In the genomic region with DNA sequence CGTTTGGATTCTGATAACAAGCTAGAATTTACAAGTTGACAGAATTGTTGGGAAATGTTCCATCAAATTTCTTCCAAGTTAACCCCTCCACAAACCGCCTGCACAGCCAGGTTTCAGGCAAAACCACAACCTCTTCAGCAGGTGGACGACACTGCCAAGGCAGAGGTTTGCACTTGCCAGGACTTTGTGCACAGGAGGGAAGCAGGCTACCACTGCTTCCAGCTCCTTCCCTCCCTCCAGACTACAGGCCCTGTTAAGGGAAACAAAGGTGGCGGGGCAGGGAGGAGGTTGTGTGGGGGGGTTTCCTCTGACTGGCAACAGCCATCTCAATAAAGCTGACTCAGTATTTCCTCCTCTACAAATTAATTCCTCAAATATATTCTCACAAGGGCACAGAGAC, we compare ENCODE assay signal across 9 cellular contexts. TPM values are rescaled to one million over a fixed set of nuclear protein-coding genes. Genes with fewer than 3 reads are reported as not detected.
DNase-seq lines count a peak whose midpoint lies in the region; ATAC-seq and TF ChIP-seq lines count a peak whose summit lies in the region.
"Had no signal": no experiment of that assay in that cellular context is flagged by ENCODE, and none has a peak within 500 bp of the region (broad histone marks: within the 10 kb centered on the region; RNA-seq: fewer than 3 reads in every experiment).

No MANE protein-coding gene starts in this region.

- DNase-seq in CD4-positive, CD25-positive, alpha-beta regulatory T cell = peak in 1 of 3 donors; percentile 45
- DNase-seq in nephron progenitor cell (no peak), brain microvascular endothelial cell (no peak), GM03348 (ENCODE audit: low spot score) (no peak)

- peak overlapping the region; percentile 75 for H3K4me3 ChIP-seq in CD4-positive, CD25-positive, alpha-beta regulatory T cell (ENCODE audit: low read depth, low read length)
- H3K4me3 ChIP-seq in brain microvascular endothelial cell (ENCODE audit: low read depth, low read length) = no peak overlapping the region

- ATAC-seq in CD4-positive, CD25-positive, alpha-beta regulatory T cell (ENCODE audit: low read depth in 2 of 2) = no peak
- ATAC-seq in GM19397 (IDR thresholded peaks at IDR 0.05; ENCODE audit: unreplicated experiment) (no peak), HG03159 (IDR thresholded peaks at IDR 0.05; ENCODE audit: unreplicated experiment) (no peak)

- no peaks in the 10 kb centered on the region for H3K9me3 ChIP-seq in CD4-positive, CD25-positive, alpha-beta regulatory T cell (ENCODE audit: control insufficient read depth in 2 of 2, low read length in 2 of 2)

- peaks cover 7% of the 10 kb centered on the region for H3K36me3 ChIP-seq in CD4-positive, CD25-positive, alpha-beta regulatory T cell (ENCODE audit: control insufficient read depth, insufficient read depth, low read length)
- peaks cover 17% of the 10 kb centered on the region for H3K36me3 ChIP-seq in brain microvascular endothelial cell (replicated peaks)

- intact Hi-C loops in dendritic cell treated with granulocyte-macrophage colony-stimulating factor and Interleukin-4, amounts not matched to agents 40 ng/mL and 50 ng/mL, for 4 days (cut with micrococcal nuclease) = loop anchor here (5.0 kb wide), 1 partner anchor 37 kb away; no protein-coding TSS in a partner anchor

- no peak for TF ChIP-seq CTCF in nephron progenitor cell (IDR thresholded peaks at IDR 0.05)
- TF ChIP-seq CTCF in brain microvascular endothelial cell (IDR thresholded peaks at IDR 0.05; ENCODE audit: low read depth, low read length, missing control alignments) = no peak

- H3K4me3 Mint-ChIP-seq in CD4-positive, CD25-positive, alpha-beta regulatory T cell = peak overlapping the region; percentile 68 to 80 (median 78)
- peak overlapping the region; percentile 27 for H3K4me3 Mint-ChIP-seq in T-helper 1 cell treated with Interleukin-12 subunit alpha and Interleukin-12 subunit beta and Interleukin-4 antibody, amounts not matched to agents 30 μg/mL and 1 μg/mL, for 36 hours
- peak overlapping the region; percentile 37 for H3K4me3 Mint-ChIP-seq in dendritic cell treated with granulocyte-macrophage colony-stimulating factor and Interleukin-4, amounts not matched to agents 40 ng/mL and 50 ng/mL, for 4 days
- H3K4me3 Mint-ChIP-seq in nephron progenitor cell = peak overlapping the region; percentile 2

- peaks cover 51 to 92% (median 80%) of the 10 kb centered on the region in 4 donors for H3K4me1 Mint-ChIP-seq in CD4-positive, CD25-positive, alpha-beta regulatory T cell
- H3K4me1 Mint-ChIP-seq in T-helper 1 cell treated with Interleukin-12 subunit alpha and Interleukin-12 subunit beta and Interleukin-4 antibody, amounts not matched to agents 30 μg/mL and 1 μg/mL, for 36 hours (ENCODE audit: low read depth) = peaks cover 77% of the 10 kb centered on the region
- H3K4me1 Mint-ChIP-seq in dendritic cell treated with granulocyte-macrophage colony-stimulating factor and Interleukin-4, amounts not matched to agents 40 ng/mL and 50 ng/mL, for 4 days (ENCODE audit: low read depth) = peaks cover 82% of the 10 kb centered on the region
- H3K4me1 Mint-ChIP-seq in nephron progenitor cell = peaks cover 85% of the 10 kb centered on the region

- H3K9me3 Mint-ChIP-seq in CD4-positive, CD25-positive, alpha-beta regulatory T cell = peaks cover 0 to 1% (median 0%) of the 10 kb centered on the region in 7 donors
- no peaks in the 10 kb centered on the region for H3K9me3 Mint-ChIP-seq in T-helper 1 cell treated with Interleukin-12 subunit alpha and Interleukin-12 subunit beta and Interleukin-4 antibody, amounts not matched to agents 30 μg/mL and 1 μg/mL, for 36 hours
- H3K9me3 Mint-ChIP-seq in dendritic cell treated with granulocyte-macrophage colony-stimulating factor and Interleukin-4, amounts not matched to agents 40 ng/mL and 50 ng/mL, for 4 days = no peaks in the 10 kb centered on the region
- H3K9me3 Mint-ChIP-seq in nephron progenitor cell = no peaks in the 10 kb centered on the region

- peaks cover 33% of the 10 kb centered on the region for H3K36me3 Mint-ChIP-seq in CD4-positive, CD25-positive, alpha-beta regulatory T cell
- H3K36me3 Mint-ChIP-seq in T-helper 1 cell treated with Interleukin-12 subunit alpha and Interleukin-12 subunit beta and Interleukin-4 antibody, amounts not matched to agents 30 μg/mL and 1 μg/mL, for 36 hours (ENCODE audit: low read depth) = peaks cover 41% of the 10 kb centered on the region
- H3K36me3 Mint-ChIP-seq in dendritic cell treated with granulocyte-macrophage colony-stimulating factor and Interleukin-4, amounts not matched to agents 40 ng/mL and 50 ng/mL, for 4 days (ENCODE audit: low read depth) = peaks cover 88% of the 10 kb centered on the region
- H3K36me3 Mint-ChIP-seq in nephron progenitor cell (ENCODE audit: low read depth) = peaks cover 5% of the 10 kb centered on the region

- H3K27ac ChIP-seq in CD4-positive, CD25-positive, alpha-beta regulatory T cell (ENCODE audit: insufficient read depth, low read length, poor library complexity, severe bottlenecking) = peak overlapping the region; percentile 86
- no peak overlapping the region for H3K27ac ChIP-seq in brain microvascular endothelial cell

- peaks cover 80% of the 10 kb centered on the region for H3K4me1 ChIP-seq in CD4-positive, CD25-positive, alpha-beta regulatory T cell (ENCODE audit: control insufficient read depth, insufficient read depth, low read length, poor library complexity, severe bottlenecking)

- H3K27ac Mint-ChIP-seq in CD4-positive, CD25-positive, alpha-beta regulatory T cell = peak overlapping the region; percentile 88 to 93 (median 92)
- H3K27ac Mint-ChIP-seq in T-helper 1 cell treated with Interleukin-12 subunit alpha and Interleukin-12 subunit beta and Interleukin-4 antibody, amounts not matched to agents 30 μg/mL and 1 μg/mL, for 36 hours = peak overlapping the region; percentile 79
- H3K27ac Mint-ChIP-seq in dendritic cell treated with granulocyte-macrophage colony-stimulating factor and Interleukin-4, amounts not matched to agents 40 ng/mL and 50 ng/mL, for 4 days = peak overlapping the region; percentile 86
- peak overlapping the region; percentile 70 for H3K27ac Mint-ChIP-seq in nephron progenitor cell

- no peaks in the 10 kb centered on the region for H3K27me3 ChIP-seq in CD4-positive, CD25-positive, alpha-beta regulatory T cell (ENCODE audit: control insufficient read depth, insufficient read depth, low read length)
- H3K27me3 ChIP-seq in brain microvascular endothelial cell (replicated peaks) = no peaks in the 10 kb centered on the region

- in situ Hi-C loops in brain microvascular endothelial cell (cut with HindIII; ENCODE audit: low pct_ligation_motif_present, low sequenced_read_pairs) = no loop called here

- no peaks in the 10 kb centered on the region for H3K27me3 Mint-ChIP-seq in CD4-positive, CD25-positive, alpha-beta regulatory T cell
- no peaks in the 10 kb centered on the region for H3K27me3 Mint-ChIP-seq in T-helper 1 cell treated with Interleukin-12 subunit alpha and Interleukin-12 subunit beta and Interleukin-4 antibody, amounts not matched to agents 30 μg/mL and 1 μg/mL, for 36 hours (ENCODE audit: low read depth)
- H3K27me3 Mint-ChIP-seq in dendritic cell treated with granulocyte-macrophage colony-stimulating factor and Interleukin-4, amounts not matched to agents 40 ng/mL and 50 ng/mL, for 4 days = no peaks in the 10 kb centered on the region
- H3K27me3 Mint-ChIP-seq in nephron progenitor cell (ENCODE audit: low read depth, poor library complexity) = peaks cover 7% of the 10 kb centered on the region

RNA-seq across cellular contexts. Expression of a gene that starts 42.2 kb away (rescaled TPM):
- 117 TPM for total RNA-seq in CD4-positive, CD25-positive, alpha-beta regulatory T cell
- 10 to 100 TPM; 12.2 to 17.9 (median 15.4) TPM for polyA plus RNA-seq in CD4-positive, CD25-positive, alpha-beta regulatory T cell

RNA-seq across cellular contexts. Expression of a gene that starts 57.0 kb away (rescaled TPM):
- total RNA-seq in CD4-positive, CD25-positive, alpha-beta regulatory T cell = not detected
- under 1 TPM in 1 of 4 donors, not detected in 3; 0.09 TPM for polyA plus RNA-seq in CD4-positive, CD25-positive, alpha-beta regulatory T cell
- polyA plus RNA-seq: keratinocyte had no signal

Comparison
In these comparisons a context has a peak if more than half of its experiments do, and no peak if none do; other contexts are left out.
1. H3K4me3 Mint-ChIP-seq: peak in every context shown above with its lines; median percentile 78 in CD4-positive, CD25-positive, alpha-beta regulatory T cell; 37 in dendritic cell treated with granulocyte-macrophage colony-stimulating factor and Interleukin-4, amounts not matched to agents 40 ng/mL and 50 ng/mL, for 4 days; 27 in T-helper 1 cell treated with Interleukin-12 subunit alpha and Interleukin-12 subunit beta and Interleukin-4 antibody, amounts not matched to agents 30 μg/mL and 1 μg/mL, for 36 hours; 2 in nephron progenitor cell.